13 cellular contexts compared by ENCODE assay signal in the genomic region with DNA sequence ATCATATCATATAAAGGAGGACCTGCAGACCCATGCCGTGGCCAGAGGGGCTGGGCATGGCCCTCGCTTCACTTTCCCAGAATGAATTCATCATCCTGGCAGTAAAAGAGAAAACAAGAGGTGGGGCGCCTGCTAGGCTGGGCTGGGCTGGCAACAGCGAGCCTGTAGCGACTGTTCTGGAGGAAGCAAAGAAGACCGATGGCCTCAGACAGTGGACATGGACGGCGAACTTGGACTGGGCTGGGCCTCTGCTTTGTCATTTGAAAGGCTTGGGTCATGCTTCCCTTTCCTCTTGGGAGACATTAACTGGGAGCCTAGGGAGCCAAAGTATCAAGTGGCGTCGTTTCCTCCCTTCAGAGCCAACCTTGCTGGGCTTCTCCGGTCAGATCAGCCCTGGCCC. TPM values are rescaled to one million over a fixed set of nuclear protein-coding genes. Genes with fewer than 3 reads are reported as not detected.
DNase-seq lines count a peak whose midpoint lies in the region; ATAC-seq and TF ChIP-seq lines count a peak whose summit lies in the region.
"Had no signal": no experiment of that assay in that cellular context is flagged by ENCODE, and none has a peak within 500 bp of the region (broad histone marks: within the 10 kb centered on the region; RNA-seq: fewer than 3 reads in every experiment).

No MANE protein-coding gene starts in this region.

- 43 to 52% methylated on average over 10 of the region's 11 CpGs for WGBS in tibial nerve, 2 donors

- ATAC-seq in SK-N-SH treated with all-trans-retinoic acid at 6 μM for 48 hours: no peak

- TF ChIP-seq CTCF in left ventricle myocardium inferior (IDR thresholded peaks at IDR 0.05; ENCODE audit: borderline replicate concordance): no peak
- no peak for TF ChIP-seq CTCF in nephron (IDR thresholded peaks at IDR 0.05; ENCODE audit: unreplicated experiment in 3 of 3)
- TF ChIP-seq CTCF in tibial nerve (IDR thresholded peaks at IDR 0.05): no peak

- H3K36me3 Mint-ChIP-seq in nephron (ENCODE audit: low read depth): no peaks in the 10 kb centered on the region
- H3K36me3 Mint-ChIP-seq: activated naive CD8-positive, alpha-beta T cell treated with anti-CD3 and anti-CD28 coated beads, Interleukin-2, amount 10 ng/mL, durations not matched to agents 7 days and 5 days had no signal

- H3K27ac Mint-ChIP-seq in nephron: no peak overlapping the region
- H3K27ac Mint-ChIP-seq: activated naive CD8-positive, alpha-beta T cell treated with anti-CD3 and anti-CD28 coated beads, Interleukin-2, amount 10 ng/mL, durations not matched to agents 7 days and 5 days; T-helper 1 cell treated with Interleukin-12 subunit alpha and Interleukin-12 subunit beta and Interleukin-4 antibody, amounts not matched to agents 30 μg/mL and 1 μg/mL, for 36 hours had no signal

- H3K4me1 Mint-ChIP-seq in nephron: peaks cover 5% of the 10 kb centered on the region

- peaks cover 14% of the 10 kb centered on the region for H3K4me1 ChIP-seq in left ventricle myocardium inferior
- H3K4me1 ChIP-seq in tibial nerve: peaks cover 0 to 14% (median 6%) of the 10 kb centered on the region in 4 donors

- no peaks in the 10 kb centered on the region for H3K9me3 ChIP-seq in left ventricle myocardium inferior (replicated peaks)
- H3K9me3 ChIP-seq in tibial nerve: no peaks in the 10 kb centered on the region

- H3K27me3 ChIP-seq in left ventricle myocardium inferior (ENCODE audit: low read depth) (peaks cover 73% of the 10 kb centered on the region), tibial nerve (peaks cover 0 to 27% of the 10 kb centered on the region in 2 donors)

- H3K27me3 Mint-ChIP-seq in nephron (ENCODE audit: low read depth): peaks cover 57% of the 10 kb centered on the region

- TF ChIP-seq POLR2A in tibial nerve (IDR thresholded peaks at IDR 0.05): no peak

- no peaks in the 10 kb centered on the region for H3K36me3 ChIP-seq in left ventricle myocardium inferior
- H3K36me3 ChIP-seq in tibial nerve: no peaks in the 10 kb centered on the region

- no peak overlapping the region for H3K27ac ChIP-seq in left ventricle myocardium inferior (replicated peaks)
- peak overlapping the region in 1 of 4 donors; percentile 78 for H3K27ac ChIP-seq in tibial nerve
- H3K27ac ChIP-seq: 22Rv1 had no signal

- intact Hi-C loops in left ventricle myocardium inferior (cut with micrococcal nuclease): no loop called here

- peak overlapping the region; percentile 65 to 73 (median 69) for H3K4me3 Mint-ChIP-seq in nephron
- H3K4me3 Mint-ChIP-seq: activated naive CD8-positive, alpha-beta T cell treated with anti-CD3 and anti-CD28 coated beads, Interleukin-2, amount 10 ng/mL, durations not matched to agents 7 days and 5 days; T-helper 1 cell treated with Interleukin-12 subunit alpha and Interleukin-12 subunit beta and Interleukin-4 antibody, amounts not matched to agents 30 μg/mL and 1 μg/mL, for 36 hours had no signal

- no peaks in the 10 kb centered on the region for H3K9me3 Mint-ChIP-seq in nephron
- H3K9me3 Mint-ChIP-seq: activated naive CD8-positive, alpha-beta T cell treated with anti-CD3 and anti-CD28 coated beads, Interleukin-2, amount 10 ng/mL, durations not matched to agents 7 days and 5 days; T-helper 1 cell treated with Interleukin-12 subunit alpha and Interleukin-12 subunit beta and Interleukin-4 antibody, amounts not matched to agents 30 μg/mL and 1 μg/mL, for 36 hours had no signal

- DNase-seq in NCI-H146 (lab: John Stamatoyannopoulos, UW) (peak; percentile 69), NCI-H146 treated with DMSO at 0.1 percent for 48 hours (lab: John Stamatoyannopoulos, UW; ENCODE audit: unreplicated experiment) (no peak), left ventricle myocardium inferior (no peak), tibial nerve (ENCODE audit: low spot score in 2 of 2) (no peak), SKM-1 treated with dmso at 0.1 percent for 144 hours (lab: John Stamatoyannopoulos, UW; ENCODE audit: unreplicated experiment) (no peak), T1000 (lab: John Stamatoyannopoulos, UW) (no peak)
- DNase-seq: activated naive CD8-positive, alpha-beta T cell treated with anti-CD3 and anti-CD28 coated beads, Interleukin-2, amount 10 ng/mL, durations not matched to agents 7 days and 5 days; effector memory CD4-positive, alpha-beta T cell had no signal

- peak overlapping the region; percentile 55 for H3K4me3 ChIP-seq in left ventricle myocardium inferior
- H3K4me3 ChIP-seq in tibial nerve: peak overlapping the region in 3 of 4 donors; percentile 12 to 44 (median 41)

- no peak for TF ChIP-seq EP300 in tibial nerve (IDR thresholded peaks at IDR 0.05)

TF ChIP-seq in SK-N-SH treated with all-trans-retinoic acid at 6 μM for 48 hours, 23 proteins besides CTCF, POLR2A, EP300 and RAD21:
- TF ChIP-seq ZC3H10 (CRISPR knock-in tag; IDR thresholded peaks at IDR 0.05) (no peak), ZNF565 (CRISPR knock-in tag; conservative IDR thresholded peaks at IDR 0.05; ENCODE audit: low read depth) (no peak), RARB (CRISPR knock-in tag; IDR thresholded peaks at IDR 0.05) (no peak), ISL1 (CRISPR knock-in tag; IDR thresholded peaks at IDR 0.05) (no peak), ZNF8 (CRISPR knock-in tag; IDR thresholded peaks at IDR 0.05) (no peak), SNAI2 (CRISPR knock-in tag; IDR thresholded peaks at IDR 0.05) (no peak), ARNTL (CRISPR knock-in tag; IDR thresholded peaks at IDR 0.05; ENCODE audit: borderline replicate concordance, low read depth) (no peak), TCF4 (CRISPR knock-in tag; IDR thresholded peaks at IDR 0.05; ENCODE audit: borderline replicate concordance) (no peak)
- TF ChIP-seq, protein P1, sequence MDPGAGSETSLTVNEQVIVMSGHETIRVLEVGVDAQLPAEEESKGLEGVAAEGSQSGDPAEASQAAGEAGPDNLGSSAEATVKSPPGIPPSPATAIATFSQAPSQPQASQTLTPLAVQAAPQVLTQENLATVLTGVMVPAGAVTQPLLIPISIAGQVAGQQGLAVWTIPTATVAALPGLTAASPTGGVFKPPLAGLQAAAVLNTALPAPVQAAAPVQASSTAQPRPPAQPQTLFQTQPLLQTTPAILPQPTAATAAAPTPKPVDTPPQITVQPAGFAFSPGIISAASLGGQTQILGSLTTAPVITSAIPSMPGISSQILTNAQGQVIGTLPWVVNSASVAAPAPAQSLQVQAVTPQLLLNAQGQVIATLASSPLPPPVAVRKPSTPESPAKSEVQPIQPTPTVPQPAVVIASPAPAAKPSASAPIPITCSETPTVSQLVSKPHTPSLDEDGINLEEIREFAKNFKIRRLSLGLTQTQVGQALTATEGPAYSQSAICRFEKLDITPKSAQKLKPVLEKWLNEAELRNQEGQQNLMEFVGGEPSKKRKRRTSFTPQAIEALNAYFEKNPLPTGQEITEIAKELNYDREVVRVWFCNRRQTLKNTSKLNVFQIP (CRISPR knock-in tag; IDR thresholded peaks at IDR 0.05; ENCODE audit: borderline replicate concordance, low read depth): no peak

RNA-seq across cellular contexts. Expression of gene FAM3B, which starts 0.4 kb away (rescaled TPM):
- total RNA-seq in left ventricle myocardium inferior (not detected), tibial nerve (not detected)
- total RNA-seq: activated CD8-positive, alpha-beta memory T cell treated with anti-CD3 and anti-CD28 coated beads for 36 hours; activated naive CD8-positive, alpha-beta T cell treated with anti-CD3 and anti-CD28 coated beads, Interleukin-2, amount 10 ng/mL, durations not matched to agents 7 days and 5 days had no signal

RNA-seq across cellular contexts. Expression of gene MX2, which starts 45.6 kb away (rescaled TPM):
- total RNA-seq in left ventricle myocardium inferior (5.4 TPM), tibial nerve (10 to 100 TPM in 2 of 4 donors, 1 to 10 TPM in 2; 6.7 to 17.5 (median 9.5) TPM)
